Comparison of ENCODE assay signal across 1 cellular context in the genomic region with DNA sequence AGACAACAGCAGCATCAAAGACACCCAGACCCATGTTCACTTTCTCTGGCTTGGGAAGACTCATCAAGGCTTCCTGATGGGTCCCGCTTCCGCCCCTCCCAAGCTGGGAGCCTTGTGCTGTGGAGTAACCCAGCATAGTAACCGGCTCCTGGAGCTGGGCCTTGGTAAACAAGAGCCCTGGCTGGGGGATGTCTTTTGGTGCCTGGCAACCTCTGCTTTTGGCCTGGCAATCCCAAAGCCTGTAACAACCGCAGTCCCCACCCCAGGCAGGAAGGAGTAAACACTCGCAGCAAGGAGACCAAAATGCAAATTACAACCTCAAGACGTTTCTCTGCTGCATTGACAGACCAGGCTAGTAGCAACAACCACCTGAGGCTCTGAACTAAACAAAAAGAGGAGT.
TF ChIP-seq lines count a peak whose summit lies in the region.

No MANE protein-coding gene starts in this region.

TF ChIP-seq in A549, 52 proteins besides CTCF, POLR2A, EP300 and RAD21 (continued from another document):
- no peak for TF ChIP-seq ZNF302 (CRISPR knock-in tag; IDR thresholded peaks at IDR 0.05)
- TF ChIP-seq E2F6 (IDR thresholded peaks at IDR 0.05; ENCODE audit: borderline replicate concordance, low read depth) = no peak
- no peak for TF ChIP-seq TP53 (CRISPR knock-in tag; IDR thresholded peaks at IDR 0.05)
- no peak for TF ChIP-seq TFCP2L1 (CRISPR knock-in tag; IDR thresholded peaks at IDR 0.05)
- no peak for TF ChIP-seq RARB (CRISPR knock-in tag; IDR thresholded peaks at IDR 0.05)
- TF ChIP-seq JUNB (IDR thresholded peaks at IDR 0.05) = no peak
- TF ChIP-seq SMC3 (IDR thresholded peaks at IDR 0.05) = no peak
- no peak for TF ChIP-seq HOXA7 (CRISPR knock-in tag; IDR thresholded peaks at IDR 0.05)
- TF ChIP-seq, protein P1, sequence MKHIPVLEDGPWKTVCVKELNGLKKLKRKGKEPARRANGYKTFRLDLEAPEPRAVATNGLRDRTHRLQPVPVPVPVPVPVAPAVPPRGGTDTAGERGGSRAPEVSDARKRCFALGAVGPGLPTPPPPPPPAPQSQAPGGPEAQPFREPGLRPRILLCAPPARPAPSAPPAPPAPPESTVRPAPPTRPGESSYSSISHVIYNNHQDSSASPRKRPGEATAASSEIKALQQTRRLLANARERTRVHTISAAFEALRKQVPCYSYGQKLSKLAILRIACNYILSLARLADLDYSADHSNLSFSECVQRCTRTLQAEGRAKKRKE (CRISPR knock-in tag; IDR thresholded peaks at IDR 0.05; ENCODE audit: low read depth) = no peak
- no peak for TF ChIP-seq FOSL2 (IDR thresholded peaks at IDR 0.05)
- TF ChIP-seq FOSL2 (CRISPR knock-in tag; IDR thresholded peaks at IDR 0.05) = no peak
- no peak for TF ChIP-seq ZC3H11A (IDR thresholded peaks at IDR 0.05)
- no peak for TF ChIP-seq HOXB13 (CRISPR knock-in tag; IDR thresholded peaks at IDR 0.05; ENCODE audit: low read depth)
- no peak for TF ChIP-seq HMGXB4 (CRISPR knock-in tag; IDR thresholded peaks at IDR 0.05; ENCODE audit: borderline replicate concordance)
